In genomic region chr22:20919718-20920117, GRCh38 we compare ENCODE assay signal across 9 cellular contexts. TPM values are rescaled to one million over a fixed set of nuclear protein-coding genes. Genes with fewer than 3 reads are reported as not detected.
DNase-seq lines count a peak whose midpoint lies in the region; ATAC-seq and TF ChIP-seq lines count a peak whose summit lies in the region.
"Had no signal": no experiment of that assay in that cellular context is flagged by ENCODE, and none has a peak within 500 bp of the region (broad histone marks: within the 10 kb centered on the region; RNA-seq: fewer than 3 reads in every experiment).

No MANE protein-coding gene starts in this region.

- H3K27me3 Mint-ChIP-seq in dendritic cell treated with granulocyte-macrophage colony-stimulating factor and Interleukin-4, amounts not matched to agents 40 ng/mL and 50 ng/mL, for 4 days, result no peaks in the 10 kb centered on the region
- no peaks in the 10 kb centered on the region for H3K27me3 Mint-ChIP-seq in natural killer cell treated with Interleukin-12 subunit alpha and Interleukin-12 subunit beta and Interleukin-15 and Interleukin-18, amount 100 ng/mL, for 72 hours

- intact Hi-C loops in dendritic cell treated with granulocyte-macrophage colony-stimulating factor and Interleukin-4, amounts not matched to agents 40 ng/mL and 50 ng/mL, for 4 days (cut with micrococcal nuclease), result no loop called here

- DNase-seq in BJ (ENCODE audit: low read depth), result no peak
- DNase-seq in LNCaP clone FGC (ENCODE audit: low read depth), result no peak
- DNase-seq in natural killer cell treated with Interleukin-12 subunit alpha and Interleukin-12 subunit beta and Interleukin-15 and Interleukin-18, amount 100 ng/mL, for 72 hours (ENCODE audit: low spot score), result no peak
- no peak for DNase-seq in left lobe of liver (ENCODE audit: low spot score)
- DNase-seq in C1 segment of cervical spinal cord (lab: John Stamatoyannopoulos, UW), result no peak
- DNase-seq: NCI-H510A treated with DMSO at 0.1 percent for 48 hours had no signal

- CTCF ChIA-PET in BJ (lab: Yijun Ruan, JAX), result no interaction called here

- H3K9me3 Mint-ChIP-seq in dendritic cell treated with granulocyte-macrophage colony-stimulating factor and Interleukin-4, amounts not matched to agents 40 ng/mL and 50 ng/mL, for 4 days, result no peaks in the 10 kb centered on the region
- H3K9me3 Mint-ChIP-seq in natural killer cell treated with Interleukin-12 subunit alpha and Interleukin-12 subunit beta and Interleukin-15 and Interleukin-18, amount 100 ng/mL, for 72 hours, result no peaks in the 10 kb centered on the region

- no peak for TF ChIP-seq CTCF in BJ (IDR thresholded peaks at IDR 0.05; ENCODE audit: insufficient read depth, low read depth, low read length)
- no peak for TF ChIP-seq CTCF in LNCaP clone FGC (IDR thresholded peaks at IDR 0.05; ENCODE audit: control insufficient read depth, extremely low read depth, insufficient read depth)

- no peak overlapping the region for H3K27ac Mint-ChIP-seq in dendritic cell treated with granulocyte-macrophage colony-stimulating factor and Interleukin-4, amounts not matched to agents 40 ng/mL and 50 ng/mL, for 4 days
- peak overlapping the region; percentile 64 to 92 for H3K27ac Mint-ChIP-seq in natural killer cell treated with Interleukin-12 subunit alpha and Interleukin-12 subunit beta and Interleukin-15 and Interleukin-18, amount 100 ng/mL, for 72 hours

- POLR2A ChIA-PET in BJ (lab: Charles Lee), result no interaction called here

- H3K4me3 Mint-ChIP-seq in dendritic cell treated with granulocyte-macrophage colony-stimulating factor and Interleukin-4, amounts not matched to agents 40 ng/mL and 50 ng/mL, for 4 days, result peak overlapping the region; percentile 97
- H3K4me3 Mint-ChIP-seq in natural killer cell treated with Interleukin-12 subunit alpha and Interleukin-12 subunit beta and Interleukin-15 and Interleukin-18, amount 100 ng/mL, for 72 hours, result peak overlapping the region; percentile 87

- H3K36me3 ChIP-seq in BJ (ENCODE audit: control insufficient read depth, insufficient read depth, low read length), result no peaks in the 10 kb centered on the region

- H3K27me3 ChIP-seq in BJ (ENCODE audit: control insufficient read depth, insufficient read depth, low read length), result no peaks in the 10 kb centered on the region

- ATAC-seq in natural killer cell treated with Interleukin-12 subunit alpha and Interleukin-12 subunit beta and Interleukin-15 and Interleukin-18, amount 100 ng/mL, for 72 hours, result no peak
- ATAC-seq in left lobe of liver (no peak), HG03460 (IDR thresholded peaks at IDR 0.05; ENCODE audit: unreplicated experiment) (no peak), HG02973 (IDR thresholded peaks at IDR 0.05; ENCODE audit: unreplicated experiment) (no peak)

- H3K4me3 ChIP-seq in BJ (ENCODE audit: low read depth, low read length), result peak overlapping the region; percentile 97
- peak overlapping the region; percentile 97 for H3K4me3 ChIP-seq in LNCaP clone FGC (ENCODE audit: low read depth, low read length)

- H3K36me3 Mint-ChIP-seq in dendritic cell treated with granulocyte-macrophage colony-stimulating factor and Interleukin-4, amounts not matched to agents 40 ng/mL and 50 ng/mL, for 4 days (ENCODE audit: low read depth), result peaks cover 35% of the 10 kb centered on the region
- H3K36me3 Mint-ChIP-seq in natural killer cell treated with Interleukin-12 subunit alpha and Interleukin-12 subunit beta and Interleukin-15 and Interleukin-18, amount 100 ng/mL, for 72 hours, result peaks cover 6% of the 10 kb centered on the region

- peaks cover 58% of the 10 kb centered on the region for H3K4me1 Mint-ChIP-seq in dendritic cell treated with granulocyte-macrophage colony-stimulating factor and Interleukin-4, amounts not matched to agents 40 ng/mL and 50 ng/mL, for 4 days (ENCODE audit: low read depth)
- H3K4me1 Mint-ChIP-seq in natural killer cell treated with Interleukin-12 subunit alpha and Interleukin-12 subunit beta and Interleukin-15 and Interleukin-18, amount 100 ng/mL, for 72 hours (ENCODE audit: low read depth in 2 of 2), result peaks cover 38 to 39% of the 10 kb centered on the region in 2 donors

RNA-seq across cellular contexts. Expression of gene CRKL, which starts 2.5 kb away (rescaled TPM):
- 14.7 and 21.4 TPM in 2 replicates for polyA plus RNA-seq in BJ (2011; rRNA removed)
- polyA minus RNA-seq in BJ (2011; rRNA and poly(A)+ RNA removed), result 27.9 and 29.8 TPM in 2 replicates
- total RNA-seq in natural killer cell treated with Interleukin-12 subunit alpha and Interleukin-12 subunit beta and Interleukin-15 and Interleukin-18, amount 100 ng/mL, for 72 hours, result 100 to 1,000 TPM in 1 of 2 donors, 10 to 100 TPM in 1; 78.4 to 105 TPM
- 41.4 TPM for total RNA-seq in left lobe of liver

RNA-seq across cellular contexts. Expression of gene AIFM3, which starts 47.3 kb away (rescaled TPM):
- polyA plus RNA-seq in BJ (2011; rRNA removed), result 0.25 and 0.28 TPM in 2 replicates
- polyA minus RNA-seq in BJ (2011; rRNA and poly(A)+ RNA removed), result 0.28 and 0.41 TPM in 2 replicates
- 1 to 10 TPM in 1 of 2 donors, not detected in 1; 1.5 TPM for total RNA-seq in natural killer cell treated with Interleukin-12 subunit alpha and Interleukin-12 subunit beta and Interleukin-15 and Interleukin-18, amount 100 ng/mL, for 72 hours
- total RNA-seq in left lobe of liver, result 1.3 TPM
